ENCODE assay signal across 22 cellular contexts in the genomic region with DNA sequence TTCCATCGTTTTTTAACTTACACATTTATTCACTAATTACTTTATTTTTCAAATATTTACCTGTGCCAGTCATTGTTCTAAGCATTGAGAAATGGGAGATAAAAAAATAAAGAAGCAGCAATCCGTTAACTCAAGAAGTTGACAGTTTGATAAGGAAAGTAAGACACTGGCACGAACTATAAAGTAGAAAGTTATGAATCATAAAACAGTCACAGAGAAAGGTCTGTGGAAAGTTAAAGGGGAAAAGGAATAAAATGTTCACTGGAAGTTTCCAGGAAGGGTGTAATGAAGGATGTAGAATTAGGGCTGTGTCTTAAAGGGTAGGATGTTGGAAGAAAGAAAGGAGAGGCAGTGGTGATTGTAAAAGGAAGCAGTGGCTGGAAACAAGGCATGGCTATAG.
DNase-seq lines count a peak whose midpoint lies in the region; ATAC-seq, FAIRE-seq and TF ChIP-seq lines count a peak whose summit lies in the region.
"Had no signal": no experiment of that assay in that cellular context is flagged by ENCODE, and none has a peak within 500 bp of the region (broad histone marks: within the 10 kb centered on the region; RNA-seq: fewer than 3 reads in every experiment).

No MANE protein-coding gene starts in this region.

- H3K27ac ChIP-seq in A549 (no peak overlapping the region), astrocyte (ENCODE audit: low read depth, low read length) (no peak overlapping the region), heart right ventricle (no peak overlapping the region), upper lobe of left lung (no peak overlapping the region)
- H3K27ac ChIP-seq: 22Rv1, GM23248 had no signal

- FAIRE-seq in A549 (lab: Jason Lieb, UNC), result peak; percentile 23
- no peak for FAIRE-seq in astrocyte (lab: Jason Lieb, UNC)
- FAIRE-seq: D721Med, G401.6, GM12891, GM19239, HepG2, HTR-8/SVneo had no signal

- WGBS in A549 (ENCODE audit: missing lambda C conversion rate), result 24% methylated on average over 3 of the region's 3 CpGs
- WGBS in heart right ventricle, 2 donors, result 71 to 76% methylated on average over 3 of the region's 3 CpGs
- 71% methylated on average over 3 of the region's 3 CpGs for WGBS in upper lobe of left lung, 2 donors

- H3K79me2 ChIP-seq in astrocyte (ENCODE audit: insufficient read depth, low read length), result no peaks in the 10 kb centered on the region

- H3K27me3 ChIP-seq in astrocyte (ENCODE audit: insufficient read depth, low read length) (no peaks in the 10 kb centered on the region), heart right ventricle (no peaks in the 10 kb centered on the region), upper lobe of left lung (no peaks in the 10 kb centered on the region)
- H3K27me3 ChIP-seq: BE2C had no signal

- ATAC-seq in A549 (no peak), omental fat pad (ENCODE audit: low FRiP score) (peak; percentile 61), heart right ventricle (no peak), HG03097 (IDR thresholded peaks at IDR 0.05; ENCODE audit: low FRiP score, unreplicated experiment) (no peak), upper lobe of left lung (ENCODE audit: low FRiP score in 2 of 2) (no peak)
- ATAC-seq: HepG2 had no signal

- DNase-seq in A549 (ENCODE audit: low read depth in 1 of 2, low spot score in 1 of 2) (no peak), OCI-M1 (lab: John Stamatoyannopoulos, UW) (peak; percentile 25), astrocyte (ENCODE audit: low read depth) (peak; percentile 32), omental fat pad (ENCODE audit: low spot score) (no peak), heart right ventricle (no peak), upper lobe of left lung (no peak)
- DNase-seq: ACHN; BE2C; C1 segment of cervical spinal cord; CD4-positive, CD25-positive, alpha-beta regulatory T cell; CD8-positive, alpha-beta memory T cell; COR-L47; GM23248; HCEC 1CT had no signal

- H4K20me1 ChIP-seq in astrocyte (ENCODE audit: insufficient read depth, low read length), result no peaks in the 10 kb centered on the region

- POLR2A ChIA-PET in A549 (lab: Yijun Ruan, JAX), result no interaction called here

- H3K4me1 ChIP-seq in A549 (no peaks in the 10 kb centered on the region), astrocyte (ENCODE audit: insufficient read depth, low read length) (peaks cover 3% of the 10 kb centered on the region), heart right ventricle (peaks cover 0 to 15% (median 2%) of the 10 kb centered on the region in 9 donors), upper lobe of left lung (no peaks in the 10 kb centered on the region)
- H3K4me1 ChIP-seq: BE2C had no signal

- TF ChIP-seq POLR2A in A549 (IDR thresholded peaks at IDR 0.05; ENCODE audit: low read length) (no peak), upper lobe of left lung (IDR thresholded peaks at IDR 0.05) (no peak)

- peaks cover 2% of the 10 kb centered on the region for H3K27me3 Mint-ChIP-seq in astrocyte (ENCODE audit: low read depth, unreplicated experiment)
- H3K27me3 Mint-ChIP-seq: CD4-positive, CD25-positive, alpha-beta regulatory T cell had no signal

- no peak overlapping the region for H3K4me2 ChIP-seq in A549
- H3K4me2 ChIP-seq in astrocyte (ENCODE audit: low read length), result no peak overlapping the region

- H3K9me3 ChIP-seq in A549 (no peaks in the 10 kb centered on the region), astrocyte (ENCODE audit: insufficient read depth, low read depth, low read length) (no peaks in the 10 kb centered on the region), heart right ventricle (peaks cover 0 to 5% (median 0%) of the 10 kb centered on the region in 11 donors), upper lobe of left lung (no peaks in the 10 kb centered on the region)
- H3K9me3 ChIP-seq: BE2C had no signal

- intact Hi-C loops in heart right ventricle (cut with DNase I), result no loop called here

- H3K4me3 ChIP-seq in A549 (no peak overlapping the region), astrocyte (ENCODE audit: insufficient read depth, low read depth, low read length) (no peak overlapping the region), heart right ventricle (no peak overlapping the region), upper lobe of left lung (no peak overlapping the region)
- H3K4me3 ChIP-seq: GM23248 had no signal

- no peaks in the 10 kb centered on the region for H3K36me3 Mint-ChIP-seq in astrocyte (ENCODE audit: low read depth, unreplicated experiment)
- H3K36me3 Mint-ChIP-seq: CD4-positive, CD25-positive, alpha-beta regulatory T cell; CD8-positive, alpha-beta memory T cell had no signal

- H3K27ac Mint-ChIP-seq in astrocyte (ENCODE audit: unreplicated experiment), result no peak overlapping the region
- H3K27ac Mint-ChIP-seq: CD4-positive, CD25-positive, alpha-beta regulatory T cell; CD8-positive, alpha-beta memory T cell had no signal

- H3K9ac ChIP-seq in astrocyte (ENCODE audit: low read length), result no peak overlapping the region
- H3K9ac ChIP-seq: GM23248 had no signal

- no peaks in the 10 kb centered on the region for H3K9me3 Mint-ChIP-seq in astrocyte (ENCODE audit: unreplicated experiment)
- H3K9me3 Mint-ChIP-seq: CD8-positive, alpha-beta memory T cell had no signal

- H2AFZ ChIP-seq in astrocyte (ENCODE audit: low read depth, low read length), result no peak overlapping the region
- H2AFZ ChIP-seq: GM23248 had no signal

- CTCF ChIA-PET in A549 (lab: Yijun Ruan, JAX), result no interaction called here

- no peak overlapping the region for H3K4me3 Mint-ChIP-seq in astrocyte (ENCODE audit: unreplicated experiment)
- H3K4me3 Mint-ChIP-seq: CD4-positive, CD25-positive, alpha-beta regulatory T cell; CD8-positive, alpha-beta memory T cell had no signal

- H3K4me1 Mint-ChIP-seq in astrocyte (ENCODE audit: low read depth, unreplicated experiment), result no peaks in the 10 kb centered on the region
- H3K4me1 Mint-ChIP-seq: CD4-positive, CD25-positive, alpha-beta regulatory T cell; CD8-positive, alpha-beta memory T cell had no signal

- no peak for TF ChIP-seq CTCF in A549 (IDR thresholded peaks at IDR 0.05)
- TF ChIP-seq CTCF in astrocyte (IDR thresholded peaks at IDR 0.05; ENCODE audit: insufficient read depth, low read depth, low read length), result no peak
- no peak for TF ChIP-seq CTCF in omental fat pad (IDR thresholded peaks at IDR 0.05)
- TF ChIP-seq CTCF in heart right ventricle (IDR thresholded peaks at IDR 0.05), result no peak
- TF ChIP-seq CTCF in upper lobe of left lung (IDR thresholded peaks at IDR 0.05), result no peak

- no peak for TF ChIP-seq RAD21 in A549 (conservative IDR thresholded peaks at IDR 0.05 in 1 of 2, IDR thresholded peaks at IDR 0.05 in 1 of 2)

- TF ChIP-seq EP300 in A549 (IDR thresholded peaks at IDR 0.05), result no peak
- no peak for TF ChIP-seq EP300 in upper lobe of left lung (IDR thresholded peaks at IDR 0.05)

- no peaks in the 10 kb centered on the region for H3K36me3 ChIP-seq in astrocyte (ENCODE audit: insufficient read depth, low read length)
- H3K36me3 ChIP-seq in heart right ventricle, result no peaks in the 10 kb centered on the region
- no peaks in the 10 kb centered on the region for H3K36me3 ChIP-seq in upper lobe of left lung
- H3K36me3 ChIP-seq: BE2C had no signal

TF ChIP-seq in A549, 52 proteins besides CTCF, POLR2A, EP300 and RAD21:
- TF ChIP-seq BHLHE40 (IDR thresholded peaks at IDR 0.05; ENCODE audit: low read depth, low read length) (no peak), PHF8 (IDR thresholded peaks at IDR 0.05; ENCODE audit: borderline replicate concordance, low read depth) (no peak), FOSB (CRISPR knock-in tag; IDR thresholded peaks at IDR 0.05) (no peak), RCOR1 (IDR thresholded peaks at IDR 0.05; ENCODE audit: low read depth, low read length) (no peak), ZSCAN20 (CRISPR knock-in tag; IDR thresholded peaks at IDR 0.05) (no peak), ZNF302 (CRISPR knock-in tag; IDR thresholded peaks at IDR 0.05) (no peak), RFX5 (IDR thresholded peaks at IDR 0.05) (no peak), NFE2L2 (conservative IDR thresholded peaks at IDR 0.05; ENCODE audit: low read length) (no peak)
- TF ChIP-seq, protein P1, sequence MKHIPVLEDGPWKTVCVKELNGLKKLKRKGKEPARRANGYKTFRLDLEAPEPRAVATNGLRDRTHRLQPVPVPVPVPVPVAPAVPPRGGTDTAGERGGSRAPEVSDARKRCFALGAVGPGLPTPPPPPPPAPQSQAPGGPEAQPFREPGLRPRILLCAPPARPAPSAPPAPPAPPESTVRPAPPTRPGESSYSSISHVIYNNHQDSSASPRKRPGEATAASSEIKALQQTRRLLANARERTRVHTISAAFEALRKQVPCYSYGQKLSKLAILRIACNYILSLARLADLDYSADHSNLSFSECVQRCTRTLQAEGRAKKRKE (CRISPR knock-in tag; IDR thresholded peaks at IDR 0.05; ENCODE audit: low read depth), result no peak
- TF ChIP-seq, protein P2, sequence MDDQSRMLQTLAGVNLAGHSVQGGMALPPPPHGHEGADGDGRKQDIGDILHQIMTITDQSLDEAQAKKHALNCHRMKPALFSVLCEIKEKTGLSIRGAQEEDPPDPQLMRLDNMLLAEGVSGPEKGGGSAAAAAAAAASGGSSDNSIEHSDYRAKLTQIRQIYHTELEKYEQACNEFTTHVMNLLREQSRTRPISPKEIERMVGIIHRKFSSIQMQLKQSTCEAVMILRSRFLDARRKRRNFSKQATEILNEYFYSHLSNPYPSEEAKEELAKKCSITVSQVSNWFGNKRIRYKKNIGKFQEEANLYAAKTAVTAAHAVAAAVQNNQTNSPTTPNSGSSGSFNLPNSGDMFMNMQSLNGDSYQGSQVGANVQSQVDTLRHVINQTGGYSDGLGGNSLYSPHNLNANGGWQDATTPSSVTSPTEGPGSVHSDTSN (IDR thresholded peaks at IDR 0.05), result no peak

Comparison
In these comparisons a context has a peak if more than half of its experiments do, and no peak if none do; other contexts are left out.
1. DNase-seq: peak in OCI-M1 (single experiment) and astrocyte (single experiment); none in A549 (0 of 2), omental fat pad (single experiment), heart right ventricle (0 of 2) and upper lobe of left lung (0 of 2).